Comparison of ENCODE assay signal across 19 cellular contexts in the genomic region with DNA sequence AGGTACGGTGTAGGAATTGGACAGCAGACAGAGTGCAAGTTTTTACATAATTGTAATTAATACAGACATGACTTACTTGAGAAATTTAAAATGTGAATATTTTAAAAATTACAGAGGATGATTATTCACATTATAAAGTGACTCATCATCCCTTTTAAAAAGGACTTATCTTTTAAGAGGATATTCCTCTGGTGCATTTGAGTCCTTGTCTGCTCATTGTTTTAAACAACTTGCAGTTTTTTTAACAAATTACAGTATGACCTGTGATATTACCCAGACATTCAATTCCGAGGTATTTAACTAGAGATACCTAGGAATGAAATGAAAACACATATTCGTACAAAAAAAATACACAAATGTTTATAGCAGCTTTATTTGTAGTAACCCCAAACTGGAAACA. TPM values are rescaled to one million over a fixed set of nuclear protein-coding genes. Genes with fewer than 3 reads are reported as not detected.
DNase-seq lines count a peak whose midpoint lies in the region; ATAC-seq, FAIRE-seq and TF ChIP-seq lines count a peak whose summit lies in the region.
"Had no signal": no experiment of that assay in that cellular context is flagged by ENCODE, and none has a peak within 500 bp of the region (broad histone marks: within the 10 kb centered on the region; RNA-seq: fewer than 3 reads in every experiment).

No MANE protein-coding gene starts in this region.

- H3K27me3 ChIP-seq in H1 (replicated peaks in 1 of 4; ENCODE audit: control insufficient read depth in 3 of 4, extremely low read depth in 1 of 4, insufficient read depth in 3 of 4, low read length in 3 of 4), result no peaks in the 10 kb centered on the region
- no peaks in the 10 kb centered on the region for H3K27me3 ChIP-seq in CD8-positive, alpha-beta T cell (ENCODE audit: insufficient read depth, low read length)
- no peaks in the 10 kb centered on the region for H3K27me3 ChIP-seq in upper lobe of right lung

- H3K4me3 Mint-ChIP-seq in CD8-positive, alpha-beta T cell, result no peak overlapping the region
- H3K4me3 Mint-ChIP-seq: CD4-positive, alpha-beta memory T cell; GM23338 had no signal

- H3K79me2 ChIP-seq in OCI-LY7 (ENCODE audit: insufficient read depth, low read depth, low read length) (no peaks in the 10 kb centered on the region), H1 (ENCODE audit: control insufficient read depth in 1 of 2, insufficient read depth in 2 of 2, low read length in 2 of 2) (no peaks in the 10 kb centered on the region)

- no peak overlapping the region for H2BK20ac ChIP-seq in H1 (ENCODE audit: low read length)

- no peak for ATAC-seq in CD8-positive, alpha-beta T cell
- ATAC-seq in upper lobe of right lung, result no peak
- no peak for ATAC-seq in GM19397 (IDR thresholded peaks at IDR 0.05; ENCODE audit: unreplicated experiment)
- ATAC-seq: GM23338 had no signal

- TF ChIP-seq POLR2A in H1 (IDR thresholded peaks at IDR 0.05; ENCODE audit: control extremely low read depth in 1 of 2, low read depth in 2 of 2, low read length in 2 of 2), result no peak

- 90% methylated on average over 3 of the region's 3 CpGs; no CpG with 5 or more reads in 1 of the 2 experiments for WGBS in H1 (ENCODE audit: extremely low coverage in 1 of 2, insufficient coverage in 1 of 2, insufficient read length in 1 of 2, insufficient replicate concordance in 2 of 2, low coverage in 1 of 2, low lambda C conversion rate in 2 of 2, missing lambda C conversion rate in 1 of 2), 2 experiments

- intact Hi-C loops in OCI-LY7 (cut with micrococcal nuclease; ENCODE audit: unreplicated experiment), result no loop called here
- intact Hi-C loops in CD8-positive, alpha-beta T cell (cut with DNase I, micrococcal nuclease), result no loop called here
- intact Hi-C loops in upper lobe of right lung (cut with DNase I), result no loop called here

- H3K4me2 ChIP-seq in OCI-LY7 (ENCODE audit: low read length), result peak overlapping the region; percentile 25
- H3K4me2 ChIP-seq in H1 (ENCODE audit: insufficient read depth in 1 of 2, low read depth in 2 of 2, low read length in 2 of 2), result no peak overlapping the region
- H3K4me2 ChIP-seq: GM23338 had no signal

- H3K4me3 ChIP-seq in HEK293 (ENCODE audit: low read depth, low read length), result no peak overlapping the region
- no peak overlapping the region for H3K4me3 ChIP-seq in OCI-LY7 (ENCODE audit: low read depth, low read length, poor library complexity, severe bottlenecking)
- no peak overlapping the region for H3K4me3 ChIP-seq in H1 (ENCODE audit: extremely low read depth in 1 of 4, insufficient read depth in 2 of 4, low read depth in 3 of 4, low read length in 4 of 4)
- H3K4me3 ChIP-seq in CD8-positive, alpha-beta T cell (ENCODE audit: low read depth, low read length), result no peak overlapping the region
- no peak overlapping the region for H3K4me3 ChIP-seq in upper lobe of right lung
- H3K4me3 ChIP-seq: GM23338, HAP-1 had no signal

- no peak overlapping the region for H4K91ac ChIP-seq in H1 (replicated peaks; ENCODE audit: insufficient read length, low read length)

- BruUV-seq in OCI-LY7 (replicated peaks; lab: Mats Ljungman, UMichigan), result no TSS peak

- TF ChIP-seq EP300 in H1 (IDR thresholded peaks at IDR 0.05; ENCODE audit: borderline replicate concordance in 1 of 2, low read depth in 2 of 2, low read length in 2 of 2), result no peak

- no peak for TF ChIP-seq RAD21 in H1 (IDR thresholded peaks at IDR 0.05 in 1 of 2, conservative IDR thresholded peaks at IDR 0.05 in 1 of 2; ENCODE audit: low read depth in 2 of 2, low read length in 2 of 2)

- H2AFZ ChIP-seq in OCI-LY7 (ENCODE audit: low read length) (peak overlapping the region; percentile 16; the same call in 1 of the 2 replicates), H1 (ENCODE audit: low read length) (no peak overlapping the region)
- H2AFZ ChIP-seq: GM23338 had no signal

- no peak overlapping the region for H3K56ac ChIP-seq in H1 (replicated peaks; ENCODE audit: insufficient read length, low read depth, low read length)

- no peak overlapping the region for H2BK120ac ChIP-seq in H1 (replicated peaks; ENCODE audit: low read depth, low read length)

- H3K4me1 ChIP-seq in HEK293 (ENCODE audit: control insufficient read depth, insufficient read depth, low read length) (peaks cover 7% of the 10 kb centered on the region), OCI-LY7 (ENCODE audit: insufficient read depth, low read length, poor library complexity, severe bottlenecking) (peaks cover 37% of the 10 kb centered on the region), H1 (replicated peaks in 1 of 4; ENCODE audit: control insufficient read depth in 3 of 4, insufficient read depth in 4 of 4, low read length in 3 of 4) (peaks cover 0 to 13% (median 2%) of the 10 kb centered on the region in 4 experiments; a peak in 4 of 7 replicates), upper lobe of right lung (peaks cover 27% of the 10 kb centered on the region)
- H3K4me1 ChIP-seq in CD8-positive, alpha-beta T cell (ENCODE audit: insufficient read depth, low read length), result no peaks in the 10 kb centered on the region
- H3K4me1 ChIP-seq: Caco-2, HAP-1 had no signal

- no peak overlapping the region for H4K5ac ChIP-seq in H1 (ENCODE audit: insufficient read length, low read depth, low read length)

- H3K27me3 Mint-ChIP-seq in CD8-positive, alpha-beta T cell (ENCODE audit: low read depth), result peaks cover 14% of the 10 kb centered on the region

- no peaks in the 10 kb centered on the region for H3K9me3 Mint-ChIP-seq in CD8-positive, alpha-beta T cell
- H3K9me3 Mint-ChIP-seq: GM23338 had no signal

- H3K23me2 ChIP-seq in H1 (ENCODE audit: low read depth, low read length), result no peaks in the 10 kb centered on the region

- no peaks in the 10 kb centered on the region for H3K9me3 ChIP-seq in HEK293 (ENCODE audit: control insufficient read depth, insufficient read depth, low read depth, low read length)
- no peaks in the 10 kb centered on the region for H3K9me3 ChIP-seq in OCI-LY7 (ENCODE audit: low read length)
- no peaks in the 10 kb centered on the region for H3K9me3 ChIP-seq in H1 (ENCODE audit: insufficient read depth in 2 of 2, low read depth in 1 of 2, low read length in 1 of 2)
- H3K9me3 ChIP-seq in CD8-positive, alpha-beta T cell (ENCODE audit: low read length), result no peaks in the 10 kb centered on the region
- no peaks in the 10 kb centered on the region for H3K9me3 ChIP-seq in upper lobe of right lung
- H3K9me3 ChIP-seq: Caco-2, HAP-1 had no signal

- POLR2A ChIA-PET in HEK293 (lab: Yijun Ruan, JAX) (no interaction called here), OCI-LY7 (lab: Charles Lee) (no interaction called here), H1 (lab: Charles Lee; ENCODE audit: partially characterized antibody) (no interaction called here)
- POLR2A ChIA-PET in CD8-positive, alpha-beta T cell (lab: Charles Lee), result no interaction called here

- no peak overlapping the region for H4K8ac ChIP-seq in H1 (ENCODE audit: extremely low read depth, insufficient read depth, low read length)

- H3K9ac ChIP-seq in H1 (replicated peaks in 1 of 4; ENCODE audit: extremely low read depth in 1 of 4, low read depth in 3 of 4, low read length in 3 of 4), result no peak overlapping the region

- H2BK15ac ChIP-seq in H1 (ENCODE audit: low read length), result no peak overlapping the region

- no peaks in the 10 kb centered on the region for H3K79me1 ChIP-seq in H1 (ENCODE audit: low read depth, low read length)

- DNase-seq in ELR (ENCODE audit: low read depth) (peak; percentile 10), OCI-LY7 (ENCODE audit: low spot score) (no peak), H1 (ENCODE audit: low read depth in 1 of 2, low spot score in 2 of 2) (no peak), ecto neural progenitor cell (ENCODE audit: low spot score) (no peak), upper lobe of right lung (no peak)
- no peak for DNase-seq in CD8-positive, alpha-beta T cell
- DNase-seq: C1 segment of cervical spinal cord; Caco-2; CD4-positive, alpha-beta memory T cell; DMS153; DND-41; GF-D8 had no signal

- no peak overlapping the region for H3K23ac ChIP-seq in H1 (ENCODE audit: insufficient read length)

- no peaks in the 10 kb centered on the region; a peak in 1 of 3 replicates for H3K36me3 ChIP-seq in HEK293 (ENCODE audit: control insufficient read depth in 2 of 2, insufficient read depth in 1 of 2, low read length in 2 of 2)
- no peaks in the 10 kb centered on the region for H3K36me3 ChIP-seq in OCI-LY7 (ENCODE audit: insufficient read depth, low read length)
- H3K36me3 ChIP-seq in H1 (ENCODE audit: control insufficient read depth in 2 of 4, insufficient read depth in 4 of 4, low read length in 3 of 4), result no peaks in the 10 kb centered on the region; a peak in 3 of 8 replicates
- H3K36me3 ChIP-seq in CD8-positive, alpha-beta T cell (ENCODE audit: insufficient read depth, low read length), result no peaks in the 10 kb centered on the region
- peaks cover 9% of the 10 kb centered on the region for H3K36me3 ChIP-seq in upper lobe of right lung
- H3K36me3 ChIP-seq: HAP-1 had no signal

- no peak overlapping the region for H3K27ac Mint-ChIP-seq in CD8-positive, alpha-beta T cell
- H3K27ac Mint-ChIP-seq: CD4-positive, alpha-beta memory T cell; GM23338 had no signal

- H3K36me3 Mint-ChIP-seq in CD8-positive, alpha-beta T cell, result no peaks in the 10 kb centered on the region
- H3K36me3 Mint-ChIP-seq: CD4-positive, alpha-beta memory T cell had no signal

- H3K27ac ChIP-seq in HEK293 (ENCODE audit: extremely low read depth, low read depth, low read length) (no peak overlapping the region), OCI-LY7 (ENCODE audit: low read depth, low read length, poor library complexity, severe bottlenecking) (peak overlapping the region; percentile 2), H1 (ENCODE audit: low read depth, low read length) (no peak overlapping the region), upper lobe of right lung (no peak overlapping the region)
- H3K27ac ChIP-seq in CD8-positive, alpha-beta T cell (ENCODE audit: low read depth, low read length), result no peak overlapping the region

- peak overlapping the region; percentile 35 for H3K4ac ChIP-seq in H1 (replicated peaks; ENCODE audit: insufficient read length, low read depth, low read length)

- no peaks in the 10 kb centered on the region for H3K4me1 Mint-ChIP-seq in CD8-positive, alpha-beta T cell (ENCODE audit: low read depth)
- H3K4me1 Mint-ChIP-seq: CD4-positive, alpha-beta memory T cell had no signal

- no peak overlapping the region for H2AK5ac ChIP-seq in H1 (ENCODE audit: low read depth, low read length)

- H3K18ac ChIP-seq in H1 (ENCODE audit: extremely low read depth, low read length), result no peak overlapping the region

- no peak overlapping the region for H2BK5ac ChIP-seq in H1 (ENCODE audit: low read depth, low read length)

- no peak overlapping the region for H3K14ac ChIP-seq in H1 (ENCODE audit: insufficient read length)

- H4K20me1 ChIP-seq in OCI-LY7 (ENCODE audit: insufficient read depth, low read length) (no peaks in the 10 kb centered on the region), H1 (replicated peaks in 1 of 2; ENCODE audit: control insufficient read depth in 1 of 2, insufficient read depth in 2 of 2, low read length in 2 of 2) (no peaks in the 10 kb centered on the region)

- no peak for TF ChIP-seq CTCF in HEK293 (tag by site-specific recombination; IDR thresholded peaks at IDR 0.05)
- TF ChIP-seq CTCF in OCI-LY7 (conservative IDR thresholded peaks at IDR 0.05; ENCODE audit: low read length), result no peak
- no peak for TF ChIP-seq CTCF in H1 (IDR thresholded peaks at IDR 0.05; ENCODE audit: control extremely low read depth in 1 of 3, insufficient read depth in 1 of 3, low read depth in 1 of 3, low read length in 3 of 3)
- TF ChIP-seq CTCF in CD8-positive, alpha-beta T cell (IDR thresholded peaks at IDR 0.05), result no peak
- no peak for TF ChIP-seq CTCF in upper lobe of right lung (IDR thresholded peaks at IDR 0.05)

- CTCF ChIA-PET in HEK293 (lab: Yijun Ruan, JAX), result interaction anchor here (3.9 kb wide), 1 partner anchor 8 kb away, joined by 12 read pairs; no protein-coding TSS in a partner anchor
- CTCF ChIA-PET in OCI-LY7 (lab: Charles Lee; ENCODE audit: unreplicated experiment), result no interaction called here
- CTCF ChIA-PET in H1 (lab: Charles Lee; ENCODE audit: partially characterized antibody), result interaction anchor here (1.2 to 1.7 kb wide), 2 partner anchors 9 to 387 kb away, joined by 4 to 6 read pairs; no protein-coding TSS in a partner anchor
- CTCF ChIA-PET in CD8-positive, alpha-beta T cell (lab: Charles Lee), result interaction anchor here (0.6 to 1.2 kb wide), 2 partner anchors 210 to 387 kb away, joined by 3 read pairs; no protein-coding TSS in a partner anchor

- no peak overlapping the region for H2BK12ac ChIP-seq in H1 (ENCODE audit: low read depth, low read length)

- no peaks in the 10 kb centered on the region for H3K9me2 ChIP-seq in OCI-LY7 (ENCODE audit: insufficient read depth, low read length)

- no peak for FAIRE-seq in H1 (lab: Jason Lieb, UNC)
- FAIRE-seq: GM12891, GM18507, H54 had no signal

RNA-seq across cellular contexts. Expression of a gene that starts 38.0 kb away (rescaled TPM):
- 183 and 200 TPM in 2 replicates for total RNA-seq in OCI-LY7 (2014; rRNA removed; shearing (Covaris generic))
- 132 and 160 TPM in 2 replicates for total RNA-seq in OCI-LY7 (2022)
- 174 and 180 TPM in 2 replicates for total RNA-seq in H1 (2021; fragmentation: NEBNext Ultra II Directional; extraction: Animal tissue kit (Norgen Biotek cat#: 25700))
- 30.7 and 31.8 TPM in 2 replicates for polyA plus RNA-seq in H1 (2011; rRNA removed)
- 29.0 TPM for polyA plus RNA-seq in H1 (2011; cell fraction: cytosol; rRNA removed)
- 199 TPM for polyA plus RNA-seq in H1 (2011; cell fraction: nucleus; rRNA removed)
- 91.4 to 111 TPM (median 106 TPM) in 4 replicates for polyA plus RNA-seq in H1 (2012, experiment 1 of 2)
- polyA plus RNA-seq in H1 (2012, experiment 2 of 2), result 5.4 TPM
- polyA plus RNA-seq in H1 (2013, experiment 1 of 2), result 117 TPM
- polyA plus RNA-seq in H1 (2013, experiment 2 of 2), result 112 TPM
- 102 and 138 TPM in 2 replicates for polyA minus RNA-seq in H1 (2011; rRNA and poly(A)+ RNA removed)
- polyA minus RNA-seq in H1 (2011; cell fraction: cytosol; rRNA and poly(A)+ RNA removed), result 66.8 TPM
- polyA minus RNA-seq in H1 (2011; cell fraction: nucleus; rRNA and poly(A)+ RNA removed), result 173 TPM
- total RNA-seq in CD8-positive, alpha-beta T cell, result 100 to 1,000 TPM; 268 to 278 TPM
- 813 TPM for total RNA-seq in upper lobe of right lung
